Comparison of ENCODE assay signal across 1 cellular context in the genomic region with DNA sequence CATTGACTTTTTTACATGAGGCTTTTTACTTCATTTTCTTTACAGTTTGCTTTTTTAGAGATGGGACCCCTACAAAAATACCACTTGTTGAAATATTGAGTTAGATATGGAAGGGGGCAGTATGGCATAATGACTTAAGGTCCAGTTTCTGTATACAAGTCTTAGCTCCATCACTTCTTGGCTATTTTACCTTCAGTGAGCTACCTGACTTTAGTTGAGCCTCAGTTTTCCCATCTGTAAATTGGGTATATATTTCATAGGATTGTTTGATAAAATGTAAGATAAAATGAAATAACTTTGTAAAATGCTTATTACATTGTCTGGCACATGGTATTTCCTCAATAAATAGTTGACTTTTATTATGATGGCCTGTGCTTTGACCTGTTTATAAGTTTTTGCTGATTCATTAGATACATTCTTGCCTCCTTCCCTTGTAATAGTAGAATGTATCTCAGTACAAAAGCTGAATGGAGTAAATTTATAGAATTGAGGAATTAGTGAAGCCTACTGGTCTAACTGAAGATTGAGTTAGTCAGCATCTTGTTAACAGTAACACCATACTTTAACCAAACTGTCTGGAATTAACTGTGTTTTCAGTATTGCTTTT.
TF ChIP-seq lines count a peak whose summit lies in the region.

No MANE protein-coding gene starts in this region.

TF ChIP-seq in HepG2, 621 proteins besides CTCF, POLR2A, EP300 and RAD21:
- TF ChIP-seq GZF1 (CRISPR knock-in tag; IDR thresholded peaks at IDR 0.05) (no peak), ZNF629 (CRISPR knock-in tag; conservative IDR thresholded peaks at IDR 0.05) (peak; percentile 83), NFKB2 (CRISPR knock-in tag; IDR thresholded peaks at IDR 0.05; ENCODE audit: borderline replicate concordance) (no peak), ZNF652 (CRISPR knock-in tag; IDR thresholded peaks at IDR 0.05; ENCODE audit: borderline replicate concordance, low read depth) (no peak), MAFK (conservative IDR thresholded peaks at IDR 0.05 in 1 of 2, IDR thresholded peaks at IDR 0.05 in 1 of 2; ENCODE audit: low read length in 2 of 2) (0 out of 4 replicates have a peak, but pooled peaks of 1 of the 2 experiments have one; percentile 10), CHD4 (IDR thresholded peaks at IDR 0.05; ENCODE audit: borderline replicate concordance, low read length) (peak; percentile 52; the same call in 1 of the 2 replicates)
